16 cellular contexts compared by ENCODE assay signal in the genomic region with DNA sequence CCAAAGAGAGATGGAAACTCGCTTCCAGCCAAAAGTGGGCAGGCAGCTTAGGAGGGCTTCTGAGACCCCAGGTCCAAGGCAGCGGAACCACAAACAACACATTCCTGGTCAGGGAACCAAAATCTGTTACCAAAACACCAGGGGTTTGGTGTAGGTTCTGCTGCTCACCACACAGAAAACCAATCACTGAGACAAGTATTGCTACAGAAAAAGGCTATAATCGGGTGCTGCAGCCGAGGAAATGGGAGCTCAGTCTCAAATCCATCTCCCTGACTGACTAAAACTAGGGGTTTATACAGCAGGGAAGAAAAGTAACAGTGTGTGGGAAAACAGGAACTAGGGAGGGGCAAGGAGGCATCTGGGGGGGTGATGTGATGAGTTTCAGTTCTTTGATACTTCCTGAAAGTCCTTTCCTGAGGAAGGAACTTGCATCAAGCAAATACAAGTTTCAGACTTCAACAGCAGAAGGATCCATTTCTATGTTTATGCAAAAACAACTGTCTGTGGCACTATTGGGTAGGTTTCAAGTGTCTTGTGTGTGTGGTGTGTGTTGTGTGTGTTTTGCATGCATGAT.
"Had no signal": no experiment of that assay in that cellular context is flagged by ENCODE, and none has a peak within 500 bp of the region (broad histone marks: within the 10 kb centered on the region; RNA-seq: fewer than 3 reads in every experiment).

No MANE protein-coding gene starts in this region.

- H3K9me3 ChIP-seq: body of pancreas, ovary, psoas muscle, transverse colon, vagina had no signal

- ATAC-seq: activated CD4-positive, alpha-beta T cell treated with anti-CD3 and anti-CD28 coated beads for 36 hours; activated CD8-positive, alpha-beta memory T cell treated with anti-CD3 and anti-CD28 coated beads, Interleukin-2, amount 10 ng/mL, durations not matched to agents 7 days and 5 days; body of pancreas; naive thymus-derived CD4-positive, alpha-beta T cell; psoas muscle; right cardiac atrium; stimulated activated naive CD8-positive, alpha-beta T cell treated with anti-CD3 and anti-CD28 coated beads, Interleukin-15, Interleukin-2, amounts not matched to agents 100 U/mL and 50 U/mL, for 24 hours had no signal

- H3K4me3 ChIP-seq: body of pancreas, ovary, psoas muscle, transverse colon, vagina had no signal

- H3K4me1 ChIP-seq: body of pancreas, psoas muscle, transverse colon, vagina had no signal

- H3K27ac ChIP-seq: body of pancreas, ovary, psoas muscle, transverse colon, vagina had no signal

- H3K36me3 ChIP-seq: ovary, transverse colon, vagina had no signal

- DNase-seq: activated CD4-positive, alpha-beta memory T cell treated with anti-CD3 and anti-CD28 coated beads, Interleukin-2, amount 10 ng/mL, durations not matched to agents 7 days and 5 days; activated CD4-positive, alpha-beta T cell treated with anti-CD3 and anti-CD28 coated beads for 36 hours; activated CD8-positive, alpha-beta memory T cell treated with anti-CD3 and anti-CD28 coated beads, Interleukin-2, amount 10 ng/mL, durations not matched to agents 7 days and 5 days; activated naive CD8-positive, alpha-beta T cell treated with anti-CD3 and anti-CD28 coated beads for 36 hours; body of pancreas; dermis blood vessel endothelial cell; effector memory CD4-positive, alpha-beta T cell; mesendoderm; naive thymus-derived CD4-positive, alpha-beta T cell; ovary; psoas muscle; right cardiac atrium; stimulated activated CD4-positive, alpha-beta T cell treated with anti-CD3 and anti-CD28 coated beads, Interleukin-2, amount 100 ng/mL, for 24 hours; stimulated activated naive CD8-positive, alpha-beta T cell treated with anti-CD3 and anti-CD28 coated beads, Interleukin-15, Interleukin-2, amounts not matched to agents 100 U/mL and 50 U/mL, for 24 hours; transverse colon had no signal

- H3K27me3 ChIP-seq: body of pancreas, ovary, transverse colon, vagina had no signal
